13 cellular contexts compared by ENCODE assay signal in genomic region chr1:31855038-31855845, GRCh38. TPM values are rescaled to one million over a fixed set of nuclear protein-coding genes. Genes with fewer than 3 reads are reported as not detected.
A peak's percentile ranks its signal among the peaks of the same experiment; 100 is the strongest.
DNase-seq lines count a peak whose midpoint lies in the region; ATAC-seq and TF ChIP-seq lines count a peak whose summit lies in the region.
"Had no signal": no experiment of that assay in that cellular context is flagged by ENCODE, and none has a peak within 500 bp of the region (broad histone marks: within the 10 kb centered on the region; RNA-seq: fewer than 3 reads in every experiment).

No MANE protein-coding gene starts in this region.

- no peaks in the 10 kb centered on the region for H3K36me3 ChIP-seq in adipocyte (ENCODE audit: control insufficient read depth, insufficient read depth, low read length, severe bottlenecking)

- H3K9ac ChIP-seq in adipocyte (ENCODE audit: low read length): no peak overlapping the region

- POLR2A ChIA-PET in HEK293T (lab: Yijun Ruan, JAX): no interaction called here

- DNase-seq in COLO829 (ENCODE audit: low spot score): peak; percentile 45
- no peak for DNase-seq in HEK293T (ENCODE audit: extremely low spot score)
- peak; percentile 53 for DNase-seq in adipocyte (ENCODE audit: low read depth)
- DNase-seq in kidney tubule cell (ENCODE audit: low spot score): peak; percentile 65
- DNase-seq in SK-N-DZ (ENCODE audit: low spot score): no peak
- DNase-seq in NCI-H2227 treated with DMSO at 0.1 percent for 48 hours (lab: John Stamatoyannopoulos, UW): no peak
- DNase-seq: activated effector memory CD4-positive, alpha-beta T cell treated with anti-CD3 and anti-CD28 coated beads, Interleukin-2, amount 50 U/mL, for 16 hours; GDM1; NCI-H524; retina had no signal

- H3K9me3 ChIP-seq in adipocyte (ENCODE audit: control insufficient read depth, low read length): no peaks in the 10 kb centered on the region

- H3K4me3 ChIP-seq in adipocyte (ENCODE audit: low read length): no peak overlapping the region

- H3K27me3 ChIP-seq in adipocyte (replicated peaks; ENCODE audit: control insufficient read depth, insufficient read depth, low read length): no peaks in the 10 kb centered on the region

- CTCF ChIA-PET in HEK293T (lab: Yijun Ruan, JAX): no interaction called here

- H3K4me1 ChIP-seq in adipocyte (ENCODE audit: control insufficient read depth, insufficient read depth, low read length): peaks cover 6% of the 10 kb centered on the region

- ATAC-seq in HG02678 (IDR thresholded peaks at IDR 0.05; ENCODE audit: unreplicated experiment) (no peak), GM21737 (IDR thresholded peaks at IDR 0.05; ENCODE audit: unreplicated experiment) (no peak)
- ATAC-seq: left lobe of liver had no signal

TF ChIP-seq in HEK293T, 16 proteins besides CTCF, POLR2A, EP300 and RAD21:
- no peak for TF ChIP-seq FOXM1 (IDR thresholded peaks at IDR 0.05; ENCODE audit: borderline replicate concordance)
- no peak for TF ChIP-seq SUZ12 (IDR thresholded peaks at IDR 0.05)
- TF ChIP-seq CTBP1 (IDR thresholded peaks at IDR 0.05; ENCODE audit: borderline replicate concordance): no peak
- no peak for TF ChIP-seq ARNT (IDR thresholded peaks at IDR 0.05)
- no peak for TF ChIP-seq SP1 (IDR thresholded peaks at IDR 0.05)
- no peak for TF ChIP-seq HDGF (IDR thresholded peaks at IDR 0.05; ENCODE audit: borderline replicate concordance)
- no peak for TF ChIP-seq TARDBP (IDR thresholded peaks at IDR 0.05)
- no peak for TF ChIP-seq BHLHE40 (IDR thresholded peaks at IDR 0.05; ENCODE audit: borderline replicate concordance)
- TF ChIP-seq LEF1 (IDR thresholded peaks at IDR 0.05; ENCODE audit: borderline replicate concordance): no peak
- TF ChIP-seq PKNOX1 (IDR thresholded peaks at IDR 0.05): no peak
- 0 out of 2 replicates have a peak, but pooled peaks have one; percentile 40 for TF ChIP-seq FOXK2 (IDR thresholded peaks at IDR 0.05)
- TF ChIP-seq ZNF384 (IDR thresholded peaks at IDR 0.05): no peak
- peak; percentile 85 for TF ChIP-seq L3MBTL2 (conservative IDR thresholded peaks at IDR 0.05)
- no peak for TF ChIP-seq NFRKB (IDR thresholded peaks at IDR 0.05)
- no peak for TF ChIP-seq FOXA1 (IDR thresholded peaks at IDR 0.05)
- TF ChIP-seq ELF4 (IDR thresholded peaks at IDR 0.05): no peak
TF ChIP-seq in HEK293T: peak in this region for 2.

RNA-seq across cellular contexts. Expression of gene SPOCD1, which starts 39.4 kb away (rescaled TPM):
- 0.03 TPM in 1 of 2 replicates, not detected in the other for polyA plus RNA-seq in SK-N-DZ (2014; cell fraction: cytosol; rRNA removed)
- polyA plus RNA-seq in SK-N-DZ (2014; cell fraction: nucleus; rRNA removed): not detected in 2 replicates

Comparison
In these comparisons a context has a peak if more than half of its experiments do, and no peak if none do; other contexts are left out.
1. DNase-seq: peak in COLO829 (single experiment), adipocyte (single experiment) and kidney tubule cell (single experiment); none in HEK293T (single experiment), SK-N-DZ (single experiment) and NCI-H2227 treated with DMSO at 0.1 percent for 48 hours (single experiment).